8 cellular contexts compared by ENCODE assay signal in the genomic region with DNA sequence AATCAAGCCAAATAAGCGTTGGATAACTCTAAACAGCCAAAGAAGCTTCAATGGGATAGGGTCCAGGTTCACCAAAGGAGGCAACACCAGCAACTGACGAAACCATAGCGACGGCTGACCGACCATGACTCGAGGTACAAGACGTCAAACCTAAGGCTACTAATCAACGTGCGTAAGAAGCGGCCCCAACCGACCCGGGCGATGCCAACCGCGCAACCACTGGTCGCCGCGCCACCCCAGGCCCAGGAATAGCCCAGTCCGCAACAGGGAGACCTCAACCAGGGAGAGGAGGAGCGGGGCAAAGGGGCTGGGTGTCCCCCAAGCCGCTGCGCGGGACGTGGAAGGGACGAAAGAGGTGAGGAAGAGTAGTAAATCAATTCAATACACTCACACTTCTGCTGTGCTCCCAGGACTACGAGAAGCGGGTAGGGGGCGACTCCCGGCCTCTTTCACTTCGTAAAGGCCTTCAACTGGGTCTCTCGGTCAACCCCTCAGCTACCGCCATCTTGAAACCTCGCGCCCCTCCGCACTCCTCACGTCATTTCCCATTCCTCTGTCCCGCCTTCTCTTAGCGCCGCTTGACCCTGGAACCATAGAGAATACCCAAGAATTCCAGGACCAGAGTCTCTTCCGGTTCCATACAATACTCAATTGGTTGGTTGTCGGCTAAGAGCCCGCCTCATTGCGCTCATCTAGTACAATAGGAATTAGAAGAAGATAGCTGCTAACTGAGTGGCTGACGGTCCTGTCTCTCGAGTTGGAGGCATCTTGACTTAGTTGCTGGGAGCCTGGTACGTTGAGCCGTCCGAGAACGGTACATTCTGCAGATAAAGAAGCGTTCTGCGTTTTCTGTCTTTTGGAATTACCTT. TPM values are rescaled to one million over a fixed set of nuclear protein-coding genes. Genes with fewer than 3 reads are reported as not detected.
DNase-seq lines count a peak whose midpoint lies in the region; ATAC-seq and TF ChIP-seq lines count a peak whose summit lies in the region.

TSS of gene C12orf60 (plus strand) at position 710 of the 869 bp plus-strand sequence. CDS start 19,266 bp downstream, outside the sequence.
TSS of gene WBP11 (minus strand) at position 518 of the 869 bp plus-strand sequence. CDS start 2,095 bp downstream, outside the sequence.

- H3K4me3 ChIP-seq in fibroblast of mammary gland (ENCODE audit: control insufficient read depth, low read depth, low read length) = peak within 1 kb of the TSS; percentile 89

- no peak within 1 kb of the TSS for H3K4me3 Mint-ChIP-seq in naive B cell
- H3K4me3 Mint-ChIP-seq in stimulated activated effector memory CD8-positive, alpha-beta T cell treated with anti-CD3 and anti-CD28 coated beads, Interleukin-12 subunit alpha, Interleukin-12 subunit beta, amount 100 ng/mL, for 72 hours = no peak within 1 kb of the TSS

- no peaks in the 10 kb centered on the region for H3K27me3 Mint-ChIP-seq in naive B cell

- peak; percentile 81 for ATAC-seq in naive B cell (ENCODE audit: low read depth in 2 of 2)
- ATAC-seq in stimulated activated effector memory CD8-positive, alpha-beta T cell treated with anti-CD3 and anti-CD28 coated beads, Interleukin-12 subunit alpha, Interleukin-12 subunit beta, amount 100 ng/mL, for 72 hours = peak; percentile 99

- peaks cover 0 to 16% (median 7%) of the 10 kb centered on the region in 3 donors for H3K4me1 Mint-ChIP-seq in naive B cell
- peaks cover 11% of the 10 kb centered on the region for H3K4me1 Mint-ChIP-seq in stimulated activated effector memory CD8-positive, alpha-beta T cell treated with anti-CD3 and anti-CD28 coated beads, Interleukin-12 subunit alpha, Interleukin-12 subunit beta, amount 100 ng/mL, for 72 hours

- no peaks in the 10 kb centered on the region for H3K9me3 Mint-ChIP-seq in naive B cell
- no peaks in the 10 kb centered on the region for H3K9me3 Mint-ChIP-seq in stimulated activated effector memory CD8-positive, alpha-beta T cell treated with anti-CD3 and anti-CD28 coated beads, Interleukin-12 subunit alpha, Interleukin-12 subunit beta, amount 100 ng/mL, for 72 hours

- DNase-seq in EL (peak; percentile 99), GOT3 (lab: John Stamatoyannopoulos, UW) (peak; percentile 74), LHCN-M2 (ENCODE audit: low read depth) (peak; percentile 99), RKO (ENCODE audit: low spot score) (peak; percentile 99), fibroblast of mammary gland (ENCODE audit: low read depth) (peak; percentile 99), naive B cell (peak; percentile 91)
- peak; percentile 67 to 75 for DNase-seq in activated T-helper 1 cell treated with anti-CD3 and anti-CD28 coated beads, Interleukin-2, amount 50 U/mL, for 16 hours (ENCODE audit: low read depth in 1 of 2, low spot score in 1 of 2)
- DNase-seq in stimulated activated effector memory CD8-positive, alpha-beta T cell treated with anti-CD3 and anti-CD28 coated beads, Interleukin-12 subunit alpha, Interleukin-12 subunit beta, amount 100 ng/mL, for 72 hours (ENCODE audit: low spot score in 2 of 2) = peak; percentile 69 to 91

- peaks cover 13 to 14% of the 10 kb centered on the region in 2 donors for H3K36me3 Mint-ChIP-seq in naive B cell
- peaks cover 35% of the 10 kb centered on the region for H3K36me3 Mint-ChIP-seq in stimulated activated effector memory CD8-positive, alpha-beta T cell treated with anti-CD3 and anti-CD28 coated beads, Interleukin-12 subunit alpha, Interleukin-12 subunit beta, amount 100 ng/mL, for 72 hours

- H3K27ac Mint-ChIP-seq in naive B cell = no peak within 1 kb of the TSS
- no peak within 1 kb of the TSS for H3K27ac Mint-ChIP-seq in stimulated activated effector memory CD8-positive, alpha-beta T cell treated with anti-CD3 and anti-CD28 coated beads, Interleukin-12 subunit alpha, Interleukin-12 subunit beta, amount 100 ng/mL, for 72 hours

- TF ChIP-seq CTCF in fibroblast of mammary gland (conservative IDR thresholded peaks at IDR 0.05; ENCODE audit: control insufficient read depth, insufficient read depth, low read depth, low read length) = no peak

RNA-seq across cellular contexts. Expression of gene C12orf60, which starts in this region (rescaled TPM):
- 1.5 and 3.2 TPM in 2 replicates for total RNA-seq in LHCN-M2 (2014; rRNA removed)
- polyA plus RNA-seq in LHCN-M2 (2012) = 0.68 TPM
- 1 to 10 TPM in 5 of 6 donors, not detected in 1; 1.1 to 1.9 (median 1.6) TPM for polyA plus RNA-seq in naive B cell (ENCODE audit: low read depth in 6 of 6)

RNA-seq across cellular contexts. Expression of gene WBP11, which starts in this region (rescaled TPM):
- 20.3 and 23.4 TPM in 2 replicates for total RNA-seq in LHCN-M2 (2014; rRNA removed)
- polyA plus RNA-seq in LHCN-M2 (2012) = 22.9 TPM
- polyA plus RNA-seq in naive B cell (ENCODE audit: low read depth in 6 of 6) = 10 to 100 TPM; 37.0 to 69.1 (median 59.0) TPM

Comparison
In these comparisons a context has a peak if more than half of its experiments do, and no peak if none do; other contexts are left out.
1. Peak in every context shown above with its lines: DNase-seq, ATAC-seq and H3K4me3 ChIP-seq.